8 cellular contexts compared by ENCODE assay signal in the genomic region with DNA sequence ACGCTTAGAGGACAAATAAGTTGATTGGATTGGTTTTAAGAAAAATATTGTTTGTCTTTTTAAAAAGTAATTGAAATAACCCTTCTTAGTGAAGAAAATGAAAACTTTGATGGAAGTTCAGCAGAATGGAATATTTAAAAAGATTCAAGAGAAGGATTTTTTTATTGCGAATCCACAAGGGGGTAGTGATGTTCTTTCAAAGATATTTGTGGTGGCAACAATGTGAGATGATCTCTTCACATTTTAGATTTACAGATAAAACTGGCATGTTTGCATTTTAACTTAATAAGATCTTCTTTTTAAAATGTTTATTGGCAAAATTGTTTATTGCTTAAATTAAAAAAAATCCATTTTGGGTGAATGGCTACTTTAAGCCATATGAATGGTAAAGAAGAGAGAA. TPM values are rescaled to one million over a fixed set of nuclear protein-coding genes. Genes with fewer than 3 reads are reported as not detected.
DNase-seq lines count a peak whose midpoint lies in the region; ATAC-seq, FAIRE-seq and TF ChIP-seq lines count a peak whose summit lies in the region.

No MANE protein-coding gene starts in this region.

- intact Hi-C loops in testis (cut with DNase I; ENCODE audit: low total_unique reads): no loop called here

- no peaks in the 10 kb centered on the region for H3K9me3 ChIP-seq in A549
- no peaks in the 10 kb centered on the region for H3K9me3 ChIP-seq in testis

- TF ChIP-seq CTCF in A549 (IDR thresholded peaks at IDR 0.05) (peak; percentile 65), GM20000 (IDR thresholded peaks at IDR 0.05; ENCODE audit: extremely low read depth, missing control alignments) (no peak), testis (IDR thresholded peaks at IDR 0.05) (peak in 2 of 3 experiments; percentile 10 to 25)

- H3K4me3 ChIP-seq in A549 (no peak overlapping the region), testis (no peak overlapping the region)

- FAIRE-seq in A549 (lab: Jason Lieb, UNC): no peak
- peak; percentile 83 for FAIRE-seq in RCC 7860 (lab: Jason Lieb, UNC)

- TF ChIP-seq RAD21 in A549 (conservative IDR thresholded peaks at IDR 0.05 in 1 of 2, IDR thresholded peaks at IDR 0.05 in 1 of 2): peak; percentile 73 to 78

- ATAC-seq in A549 (0 out of 6 replicates have a peak, but pooled peaks of 1 of the 2 experiments have one; percentile 32), esophagus mucosa (no peak)

- H3K27ac ChIP-seq in A549 (peak overlapping the region; percentile 66 to 91; a peak in 5 of 6 replicates), testis (no peak overlapping the region)

- CTCF ChIA-PET in A549 (lab: Yijun Ruan, JAX): interaction anchor here (1.2 to 1.9 kb wide), 4 partner anchors 96 to 854 kb away, joined by 3 to 11 read pairs (median 7); no protein-coding TSS in a partner anchor

- 47% methylated on average over 2 of the region's 2 CpGs for WGBS in A549 (ENCODE audit: missing lambda C conversion rate)
- WGBS in testis, 2 donors: 45 to 63% methylated on average over 2 of the region's 2 CpGs

- H3K27me3 ChIP-seq in testis: no peaks in the 10 kb centered on the region

- TF ChIP-seq POLR2A in A549 (IDR thresholded peaks at IDR 0.05; ENCODE audit: low read length) (no peak), testis (IDR thresholded peaks at IDR 0.05) (no peak)

- peak overlapping the region; percentile 54; the same call in 2 of the 3 replicates for H3K4me2 ChIP-seq in A549

- no peak for TF ChIP-seq EP300 in A549 (IDR thresholded peaks at IDR 0.05)

- POLR2A ChIA-PET in A549 (lab: Yijun Ruan, JAX): no interaction called here

- no peaks in the 10 kb centered on the region for H3K36me3 ChIP-seq in testis (ENCODE audit: low read depth, missing control alignments)

- peak; percentile 25 to 53 for DNase-seq in A549 (ENCODE audit: low read depth in 1 of 2, low spot score in 1 of 2)
- DNase-seq in GM20000 (ENCODE audit: low spot score): peak; percentile 29
- DNase-seq in RCC 7860 (ENCODE audit: low spot score): peak; percentile 30
- peak; percentile 88 for DNase-seq in fibroblast of peridontal ligament (ENCODE audit: extremely low read depth)
- DNase-seq in testis: no peak
- DNase-seq in activated CD4-positive, alpha-beta T cell treated with anti-CD3 and anti-CD28 coated beads for 4 hours: no peak
- no peak for DNase-seq in activated CD4-positive, alpha-beta T cell treated with anti-CD3 and anti-CD28 coated beads, Interleukin-2, amount 50 U/mL, for 48 hours

- peaks cover 44% of the 10 kb centered on the region for H3K4me1 ChIP-seq in A549
- peaks cover 9% of the 10 kb centered on the region for H3K4me1 ChIP-seq in testis

TF ChIP-seq in A549, 52 proteins besides CTCF, POLR2A, EP300 and RAD21:
- peak; percentile 67 for TF ChIP-seq SMC3 (IDR thresholded peaks at IDR 0.05)
- TF ChIP-seq POLR2AphosphoS2 (conservative IDR thresholded peaks at IDR 0.05; ENCODE audit: low read length): no peak

RNA-seq across cellular contexts. Expression of gene CAMTA1, which starts 8.9 kb away (rescaled TPM):
- 48.7 and 58.8 TPM in 2 replicates for polyA plus RNA-seq in A549 (2011; rRNA removed)
- 35.4 and 46.5 TPM in 2 replicates for polyA plus RNA-seq in A549 (2012; cell fraction: cytosol; rRNA removed)
- 9.4 and 22.1 TPM in 2 replicates for polyA plus RNA-seq in A549 (2012; cell fraction: nucleus; rRNA removed)
- polyA plus RNA-seq in A549 (2017; fragmentation: RNase III; extraction: RNeasy Plus Mini Kit Qiagen cat#74134 plus additional on column Dnase treatment): 63.3 to 75.0 TPM (median 73.5 TPM) in 3 replicates
- polyA minus RNA-seq in A549 (2011; rRNA and poly(A)+ RNA removed): 18.6 and 19.8 TPM in 2 replicates
- 100 to 1,000 TPM; 119 to 158 TPM for total RNA-seq in testis
- 116 TPM for polyA plus RNA-seq in testis (ENCODE audit: insufficient read depth, low read depth, low replicate concordance)
- total RNA-seq in esophagus mucosa: 34.4 TPM

Comparison
In these comparisons a context has a peak if more than half of its experiments do, and no peak if none do; other contexts are left out.
1. DNase-seq: peak in A549 (2 of 2), GM20000 (single experiment), RCC 7860 (single experiment) and fibroblast of peridontal ligament (single experiment); none in testis (single experiment), activated CD4-positive, alpha-beta T cell treated with anti-CD3 and anti-CD28 coated beads for 4 hours (0 of 2) and activated CD4-positive, alpha-beta T cell treated with anti-CD3 and anti-CD28 coated beads, Interleukin-2, amount 50 U/mL, for 48 hours (0 of 2).
2. H3K27ac ChIP-seq: peak in A549 (2 of 2); none in testis (0 of 2).